8 cellular contexts compared by ENCODE assay signal in the genomic region with DNA sequence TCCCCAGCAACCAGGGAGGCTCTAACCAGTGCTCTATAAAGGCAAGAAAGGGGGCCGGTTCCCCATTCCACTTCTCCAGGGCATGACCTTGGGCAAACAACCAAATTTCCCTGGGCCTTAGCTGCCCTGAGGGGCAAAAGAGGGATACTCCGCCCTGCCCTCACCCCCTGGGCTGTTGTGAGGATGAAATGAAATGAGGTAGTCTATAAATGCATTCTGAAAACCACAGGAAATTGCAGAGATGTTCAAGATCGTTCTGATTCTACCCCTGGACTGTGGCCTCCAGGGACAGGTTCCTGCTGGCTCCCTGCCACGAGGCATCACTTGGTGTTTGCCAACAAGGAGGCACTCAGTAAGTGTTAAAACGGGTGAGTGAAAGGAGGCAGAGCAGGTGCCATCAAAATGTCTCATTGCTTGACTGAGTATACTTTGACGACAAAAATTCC. TPM values are rescaled to one million over a fixed set of nuclear protein-coding genes. Genes with fewer than 3 reads are reported as not detected.
DNase-seq lines count a peak whose midpoint lies in the region; ATAC-seq and TF ChIP-seq lines count a peak whose summit lies in the region.

No MANE protein-coding gene starts in this region.

- peaks cover 56% of the 10 kb centered on the region for H3K4me1 ChIP-seq in RWPE2 (ENCODE audit: insufficient read depth, poor library complexity, severe bottlenecking)

- POLR2A ChIA-PET in naive thymus-derived CD8-positive, alpha-beta T cell (lab: Charles Lee) = interaction anchor here (0.9 to 2.9 kb wide), 6 partner anchors 10 to 235 kb away, joined by 3 to 10 read pairs (median 4); no protein-coding TSS in a partner anchor

- peaks cover 0 to 6% (median 0%) of the 10 kb centered on the region in 3 donors for H3K36me3 Mint-ChIP-seq in naive thymus-derived CD8-positive, alpha-beta T cell

- peak overlapping the region; percentile 71 to 85 (median 78) for H3K4me3 Mint-ChIP-seq in naive thymus-derived CD8-positive, alpha-beta T cell

- no peaks in the 10 kb centered on the region for H3K9me3 ChIP-seq in RWPE2 (ENCODE audit: severe bottlenecking)

- peaks cover 57 to 92% (median 89%) of the 10 kb centered on the region in 4 donors for H3K4me1 Mint-ChIP-seq in naive thymus-derived CD8-positive, alpha-beta T cell

- H3K27ac ChIP-seq in RWPE2 (ENCODE audit: poor library complexity, severe bottlenecking) = peak overlapping the region; percentile 88

- 0 out of 2 replicates have a peak, but pooled peaks cover 5% of the 10 kb centered on the region for H3K36me3 ChIP-seq in RWPE2 (ENCODE audit: low read depth)

- no peaks in the 10 kb centered on the region for H3K27me3 Mint-ChIP-seq in naive thymus-derived CD8-positive, alpha-beta T cell

- ATAC-seq in RWPE2 (ENCODE audit: low read depth) (no peak; the same call in 2 of the 3 replicates), HG02973 (IDR thresholded peaks at IDR 0.05; ENCODE audit: unreplicated experiment) (no peak)
- peak; percentile 3 to 9 for ATAC-seq in naive thymus-derived CD8-positive, alpha-beta T cell

- H3K27me3 ChIP-seq in RWPE2 (ENCODE audit: insufficient read depth, poor library complexity, severe bottlenecking) = no peaks in the 10 kb centered on the region

- TF ChIP-seq CTCF in RWPE2 (IDR thresholded peaks at IDR 0.05; ENCODE audit: poor library complexity, severe bottlenecking) (no peak), cardiac fibroblast (IDR thresholded peaks at IDR 0.05; ENCODE audit: low read depth, low read length) (no peak), GM13976 (IDR thresholded peaks at IDR 0.05; ENCODE audit: borderline replicate concordance, control extremely low read depth, extremely low read depth, insufficient read depth, missing control alignments) (no peak)

- no peaks in the 10 kb centered on the region for H3K9me3 Mint-ChIP-seq in naive thymus-derived CD8-positive, alpha-beta T cell

- in situ Hi-C loops in GM13976 (cut with MboI; ENCODE audit: low sequenced_read_pairs, unreplicated experiment) = loop anchor here (10.0 kb wide), 1 partner anchor 59 kb away; no protein-coding TSS in a partner anchor

- peak; percentile 41 to 48 for DNase-seq in stimulated activated CD4-positive, alpha-beta T cell treated with anti-CD3 and anti-CD28 coated beads, Interleukin-2, amount 100 ng/mL, for 24 hours
- no peak for DNase-seq in stimulated activated CD4-positive, alpha-beta T cell treated with anti-CD3 and anti-CD28 coated beads, Interleukin-4, amount 100 ng/mL, for 1 hour
- DNase-seq in RWPE2 (ENCODE audit: low spot score) (no peak), cardiac fibroblast (ENCODE audit: low read depth in 2 of 2) (peak; percentile 45 to 53), retina (no peak), GM13976 (ENCODE audit: low spot score) (no peak)
- DNase-seq in naive thymus-derived CD8-positive, alpha-beta T cell = peak in 9 of 10 donors; percentile 21 to 52 (median 40)

- peak overlapping the region; percentile 85 to 95 (median 92) for H3K27ac Mint-ChIP-seq in naive thymus-derived CD8-positive, alpha-beta T cell

- no peak overlapping the region for H3K4me3 ChIP-seq in RWPE2 (ENCODE audit: severe bottlenecking)
- H3K4me3 ChIP-seq in cardiac fibroblast (replicated peaks in 1 of 2; ENCODE audit: low read depth in 2 of 2, low read length in 2 of 2) = no peak overlapping the region

RNA-seq across cellular contexts. Expression of a gene that starts 5.7 kb away (rescaled TPM):
- total RNA-seq in naive thymus-derived CD8-positive, alpha-beta T cell = 10 to 100 TPM; 91.7 to 94.7 TPM
- polyA plus RNA-seq in naive thymus-derived CD8-positive, alpha-beta T cell = 1 to 10 TPM; 1.6 to 9.0 (median 4.4) TPM

Comparison
In these comparisons a context has a peak if more than half of its experiments do, and no peak if none do; other contexts are left out.
1. DNase-seq: peak in stimulated activated CD4-positive, alpha-beta T cell treated with anti-CD3 and anti-CD28 coated beads, Interleukin-2, amount 100 ng/mL, for 24 hours (2 of 2), cardiac fibroblast (2 of 2) and naive thymus-derived CD8-positive, alpha-beta T cell (9 of 10); none in stimulated activated CD4-positive, alpha-beta T cell treated with anti-CD3 and anti-CD28 coated beads, Interleukin-4, amount 100 ng/mL, for 1 hour (single experiment), RWPE2 (single experiment), retina (single experiment) and GM13976 (single experiment).
2. ATAC-seq: peak in naive thymus-derived CD8-positive, alpha-beta T cell (2 of 2); none in RWPE2 (single experiment) and HG02973 (single experiment).